In genomic region chr3:129481783-129482332, GRCh38 we compare ENCODE assay signal across 9 cellular contexts. TPM values are rescaled to one million over a fixed set of nuclear protein-coding genes. Genes with fewer than 3 reads are reported as not detected.
DNase-seq lines count a peak whose midpoint lies in the region; ATAC-seq and TF ChIP-seq lines count a peak whose summit lies in the region.
"Had no signal": no experiment of that assay in that cellular context is flagged by ENCODE, and none has a peak within 500 bp of the region (broad histone marks: within the 10 kb centered on the region; RNA-seq: fewer than 3 reads in every experiment).

No MANE protein-coding gene starts in this region.

- no peaks in the 10 kb centered on the region for H3K27me3 Mint-ChIP-seq in activated T-cell treated with anti-CD3 and anti-CD28 coated beads, Interleukin-2, amount 50 U/mL, for 4 hours (ENCODE audit: low read depth)

- H3K4me3 Mint-ChIP-seq in activated T-cell treated with anti-CD3 and anti-CD28 coated beads, Interleukin-2, amount 50 U/mL, for 4 hours = no peak overlapping the region

- DNase-seq in ELF-1 (ENCODE audit: low read depth, low spot score) (peak; percentile 72), fibroblast of pulmonary artery (ENCODE audit: low read depth) (peak; percentile 85), spleen (no peak), 8988T (no peak), superior temporal gyrus (ENCODE audit: extremely low spot score) (no peak), SIG-M5 treated with dmso at 0.1 percent for 504 hours (lab: John Stamatoyannopoulos, UW; ENCODE audit: unreplicated experiment) (no peak)
- peak; percentile 29 for DNase-seq in activated T-cell treated with anti-CD3 and anti-CD28 coated beads, Interleukin-2, amount 50 U/mL, for 4 hours

- peaks cover 19% of the 10 kb centered on the region for H3K4me1 Mint-ChIP-seq in activated T-cell treated with anti-CD3 and anti-CD28 coated beads, Interleukin-2, amount 50 U/mL, for 4 hours (ENCODE audit: low read depth)

- H3K9me3 Mint-ChIP-seq in activated T-cell treated with anti-CD3 and anti-CD28 coated beads, Interleukin-2, amount 50 U/mL, for 4 hours = no peaks in the 10 kb centered on the region

- H3K36me3 ChIP-seq in spleen = peaks cover 0 to 85% (median 18%) of the 10 kb centered on the region in 6 donors

- 58 to 72% (median 65%) methylated on average over 11 to 12 of the region's 12 CpGs for WGBS in spleen, 5 donors

- H3K36me3 Mint-ChIP-seq in activated T-cell treated with anti-CD3 and anti-CD28 coated beads, Interleukin-2, amount 50 U/mL, for 4 hours (ENCODE audit: insufficient read depth) = peaks cover 15% of the 10 kb centered on the region

- no peaks in the 10 kb centered on the region for H3K27me3 ChIP-seq in spleen (replicated peaks in 1 of 7)
- H3K27me3 ChIP-seq: SJCRH30 had no signal

- H3K4me3 ChIP-seq in fibroblast of pulmonary artery (replicated peaks; ENCODE audit: low read depth, low read length) = no peak overlapping the region
- H3K4me3 ChIP-seq in spleen = no peak overlapping the region
- H3K4me3 ChIP-seq: SJCRH30 had no signal

- peaks cover 0 to 38% (median 4%) of the 10 kb centered on the region in 6 donors for H3K4me1 ChIP-seq in spleen
- H3K4me1 ChIP-seq: SJCRH30 had no signal

- TF ChIP-seq CTCF in fibroblast of pulmonary artery (IDR thresholded peaks at IDR 0.05; ENCODE audit: low read length, missing control alignments) = no peak
- no peak for TF ChIP-seq CTCF in spleen (IDR thresholded peaks at IDR 0.05 in 8 of 11, conservative IDR thresholded peaks at IDR 0.05 in 3 of 11)

- peak; percentile 69 to 72 for ATAC-seq in activated T-cell treated with anti-CD3 and anti-CD28 coated beads, Interleukin-2, amount 50 U/mL, for 4 hours
- ATAC-seq in GM21381 (IDR thresholded peaks at IDR 0.05; ENCODE audit: unreplicated experiment) = no peak

- H3K9me3 ChIP-seq in spleen = no peaks in the 10 kb centered on the region
- H3K9me3 ChIP-seq: SJCRH30 had no signal

- intact Hi-C loops in spleen (cut with DNase I; ENCODE audit: low total_unique reads) = no loop called here

- TF ChIP-seq POLR2A in spleen (IDR thresholded peaks at IDR 0.05) = no peak

- peak overlapping the region in 6 of 8 donors; percentile 20 to 71 (median 52) for H3K27ac ChIP-seq in spleen
- H3K27ac ChIP-seq: SJCRH30 had no signal

RNA-seq across cellular contexts. Expression of gene IFT122, which starts 41.8 kb away (rescaled TPM):
- 1 to 10 TPM; 8.7 to 9.7 (median 8.9) TPM for total RNA-seq in activated T-cell treated with anti-CD3 and anti-CD28 coated beads, Interleukin-2, amount 50 U/mL, for 4 hours
- 10 to 100 TPM; 17.7 to 31.3 (median 25.2) TPM for total RNA-seq in spleen
- polyA plus RNA-seq in spleen = 1 to 10 TPM; 5.2 to 8.8 (median 8.5) TPM

RNA-seq across cellular contexts. Expression of gene MBD4, which starts 42.1 kb away (rescaled TPM):
- 10 to 100 TPM; 40.4 to 47.0 (median 45.3) TPM for total RNA-seq in activated T-cell treated with anti-CD3 and anti-CD28 coated beads, Interleukin-2, amount 50 U/mL, for 4 hours
- total RNA-seq in spleen = 10 to 100 TPM; 47.7 to 72.6 (median 58.4) TPM
- 10 to 100 TPM; 40.0 to 52.2 (median 41.4) TPM for polyA plus RNA-seq in spleen

RNA-seq across cellular contexts. Expression of gene RHO, which starts 46.6 kb away (rescaled TPM):
- not detected for total RNA-seq in activated T-cell treated with anti-CD3 and anti-CD28 coated beads, Interleukin-2, amount 50 U/mL, for 4 hours
- not detected for total RNA-seq in spleen
- polyA plus RNA-seq in spleen = not detected
- total RNA-seq: SJCRH30 had no signal

RNA-seq across cellular contexts. Expression of gene EFCAB12, which starts 53.4 kb away (rescaled TPM):
- total RNA-seq in activated T-cell treated with anti-CD3 and anti-CD28 coated beads, Interleukin-2, amount 50 U/mL, for 4 hours = under 1 TPM; 0.21 to 0.65 (median 0.33) TPM
- 1 to 10 TPM in 4 of 7 donors, under 1 TPM in 3; 0.52 to 2.1 (median 1.6) TPM for total RNA-seq in spleen
- 1 to 10 TPM in 1 of 3 donors, under 1 TPM in 2; 0.20 to 1.0 (median 0.99) TPM for polyA plus RNA-seq in spleen
- total RNA-seq: SJCRH30 had no signal

Comparison
In these comparisons a context has a peak if more than half of its experiments do, and no peak if none do; other contexts are left out.
1. DNase-seq: peak in ELF-1 (single experiment), activated T-cell treated with anti-CD3 and anti-CD28 coated beads, Interleukin-2, amount 50 U/mL, for 4 hours (single experiment) and fibroblast of pulmonary artery (single experiment); none in spleen (single experiment), 8988T (single experiment), superior temporal gyrus (single experiment) and SIG-M5 treated with dmso at 0.1 percent for 504 hours (single experiment).